In genomic region chr2:31339696-31340095, GRCh38 we compare ENCODE assay signal across 28 cellular contexts.
"Had no signal": no experiment of that assay in that cellular context is flagged by ENCODE, and none has a peak within 500 bp of the region (broad histone marks: within the 10 kb centered on the region; RNA-seq: fewer than 3 reads in every experiment).

No MANE protein-coding gene starts in this region.

- DNase-seq: activated B cell treated with CpG ODN at 0.5 μM for 24 hours; activated CD4-positive, alpha-beta memory T cell treated with anti-CD3 and anti-CD28 coated beads for 36 hours; activated CD4-positive, alpha-beta T cell treated with anti-CD3 and anti-CD28 coated beads for 4 hours; activated CD4-positive, alpha-beta T cell treated with anti-CD3 and anti-CD28 coated beads, Interleukin-2, amount 50 U/mL, for 1 hour; activated CD4-positive, CD25-positive, alpha-beta regulatory T cell treated with anti-CD3 and anti-CD28 coated beads, Interleukin-2, amount 50 U/mL, for 72 hours; activated CD8-positive, alpha-beta memory T cell treated with anti-CD3 and anti-CD28 coated beads, Interleukin-2, amount 50 U/mL, for 4 hours; activated effector memory CD4-positive, alpha-beta T cell treated with Interleukin-2 at 50 U/mL for 16 hours; activated naive CD4-positive, alpha-beta T cell treated with anti-CD3 and anti-CD28 coated beads, Interleukin-2, amount 10 ng/mL, durations not matched to agents 7 days and 5 days; activated naive CD8-positive, alpha-beta T cell treated with anti-CD3 and anti-CD28 coated beads, Interleukin-2, amount 50 U/mL, for 24 hours; activated T-cell treated with anti-CD3 and anti-CD28 coated beads for 4 hours; activated T-cell treated with anti-CD3 and anti-CD28 coated beads, Interleukin-2, amount 50 U/mL, for 4 hours; anterior cingulate cortex; brain microvascular endothelial cell; central memory CD4-positive, alpha-beta T cell; MM.1S; MV-4-11; NCI-H1092; NCI-H1436 treated with DMSO at 0.1 percent for 48 hours; NCI-H1694 treated with DMSO at 0.1 percent for 48 hours; NCI-H2029; NCI-H345; NCI-H524 treated with DMSO at 0.1 percent for 48 hours; Peyer's patch; RPMI8226; SW 1271; T-helper 1 cell had no signal

- H3K27me3 ChIP-seq: brain microvascular endothelial cell, Peyer's patch had no signal

- H3K9me3 ChIP-seq: Peyer's patch had no signal

- H3K36me3 ChIP-seq: brain microvascular endothelial cell had no signal

- H3K27ac ChIP-seq: brain microvascular endothelial cell, KMS-11, Peyer's patch, VCaP had no signal

- H3K4me3 ChIP-seq: Peyer's patch had no signal

- H3K4me1 ChIP-seq: Peyer's patch had no signal
